ENCODE assay signal across 21 cellular contexts in genomic region chr20:49904440-49905214, GRCh38.
"Had no signal": no experiment of that assay in that cellular context is flagged by ENCODE, and none has a peak within 500 bp of the region (broad histone marks: within the 10 kb centered on the region; RNA-seq: fewer than 3 reads in every experiment).

No MANE protein-coding gene starts in this region.

- ATAC-seq: activated T-cell treated with anti-CD3 and anti-CD28 coated beads, Interleukin-2, amount 50 U/mL, for 4 hours; WTC11 had no signal

- H3K27ac ChIP-seq: breast epithelium, KMS-11, Peyer's patch had no signal

- H3K4me2 ChIP-seq: KMS-11 had no signal

- H3K36me3 ChIP-seq: breast epithelium had no signal

- DNase-seq: activated CD4-positive, alpha-beta memory T cell treated with anti-CD3 and anti-CD28 coated beads for 36 hours; activated CD4-positive, alpha-beta T cell treated with anti-CD3 and anti-CD28 coated beads, Interleukin-2, amount 10 ng/mL, durations not matched to agents 24 days and 14 days; activated CD4-positive, CD25-positive, alpha-beta regulatory T cell treated with anti-CD3 and anti-CD28 coated beads, Interleukin-2, amount 50 U/mL, for 72 hours; activated CD8-positive, alpha-beta memory T cell treated with anti-CD3 and anti-CD28 coated beads for 24 hours; activated gamma-delta T cell treated with Interleukin-2 at 50 U/mL for 16 hours; activated naive CD4-positive, alpha-beta T cell treated with anti-CD3 and anti-CD28 coated beads, Interleukin-2, amount 10 ng/mL, durations not matched to agents 7 days and 5 days; activated naive CD8-positive, alpha-beta T cell treated with anti-CD3 and anti-CD28 coated beads for 36 hours; activated T-cell treated with anti-CD3 and anti-CD28 coated beads, Interleukin-2, amount 50 U/mL, for 4 hours; caudate nucleus; MG63; NCI-H1105; NCI-H1436; NCI-H1694 treated with DMSO at 0.1 percent for 48 hours; NCI-H2029 treated with DMSO at 0.1 percent for 48 hours; NCI-H446; NCI-H524; SHP77 treated with DMSO at 0.1 percent for 48 hours had no signal

- H3K9me3 ChIP-seq: breast epithelium, MG63, Peyer's patch had no signal

- H3K27me3 ChIP-seq: breast epithelium, MG63, Peyer's patch had no signal

- H3K9ac ChIP-seq: KMS-11 had no signal

- H3K4me1 ChIP-seq: breast epithelium had no signal

- H3K4me3 ChIP-seq: breast epithelium, MG63, Peyer's patch had no signal
